Comparison of ENCODE assay signal across 9 cellular contexts in genomic region chr1:210294991-210295773, GRCh38. TPM values are rescaled to one million over a fixed set of nuclear protein-coding genes. Genes with fewer than 3 reads are reported as not detected.
A peak's percentile ranks its signal among the peaks of the same experiment; 100 is the strongest.
DNase-seq lines count a peak whose midpoint lies in the region; ATAC-seq and TF ChIP-seq lines count a peak whose summit lies in the region.
"Had no signal": no experiment of that assay in that cellular context is flagged by ENCODE, and none has a peak within 500 bp of the region (broad histone marks: within the 10 kb centered on the region; RNA-seq: fewer than 3 reads in every experiment).

No MANE protein-coding gene starts in this region.

- H3K4me3 ChIP-seq in BJ (ENCODE audit: low read depth, low read length) (no peak overlapping the region), ectodermal cell (ENCODE audit: insufficient read depth, low read depth, low read length) (no peak overlapping the region)

- peaks cover 51% of the 10 kb centered on the region for H3K4me1 ChIP-seq in ectodermal cell (ENCODE audit: control insufficient read depth, insufficient read depth, low read length)

- peak; percentile 59 for DNase-seq in BJ (ENCODE audit: low read depth)
- DNase-seq in NCI-H187 (lab: John Stamatoyannopoulos, UW), result peak; percentile 10 to 55
- DNase-seq in mucosa of gallbladder (ENCODE audit: low spot score), result peak; percentile 14
- no peak for DNase-seq in T-helper 2 cell
- DNase-seq in NCI-H1694 treated with DMSO at 0.1 percent for 48 hours (lab: John Stamatoyannopoulos, UW), result no peak
- DNase-seq: naive B cell had no signal

- 61 to 62% methylated on average over 10 of the region's 10 CpGs for WGBS in ectodermal cell, 2 experiments

- CTCF ChIA-PET in BJ (lab: Yijun Ruan, JAX), result interaction anchor here (1.2 to 1.9 kb wide), 4 partner anchors 15 to 58 kb away, joined by 3 to 9 read pairs (median 7); no protein-coding TSS in a partner anchor

- POLR2A ChIA-PET in BJ (lab: Charles Lee), result interaction anchor here (0.5 to 1.0 kb wide), 4 partner anchors 28 to 81 kb away, joined by 4 to 8 read pairs (median 4); no protein-coding TSS in a partner anchor

- no peak for TF ChIP-seq CTCF in BJ (IDR thresholded peaks at IDR 0.05; ENCODE audit: insufficient read depth, low read depth, low read length)

- ATAC-seq in HG03571 (IDR thresholded peaks at IDR 0.05; ENCODE audit: unreplicated experiment) (no peak), HG02938 (IDR thresholded peaks at IDR 0.05; ENCODE audit: unreplicated experiment) (no peak)

- H3K27ac ChIP-seq in ectodermal cell (ENCODE audit: insufficient read depth, low read depth, low read length, poor library complexity, severe bottlenecking), result peak overlapping the region; percentile 22

- H3K27me3 ChIP-seq in BJ (ENCODE audit: control insufficient read depth, insufficient read depth, low read length), result no peaks in the 10 kb centered on the region
- peaks cover 29% of the 10 kb centered on the region for H3K27me3 ChIP-seq in ectodermal cell (ENCODE audit: control insufficient read depth, insufficient read depth, low read length, poor library complexity, severe bottlenecking)

- H3K36me3 ChIP-seq in BJ (ENCODE audit: control insufficient read depth, insufficient read depth, low read length) (no peaks in the 10 kb centered on the region), ectodermal cell (ENCODE audit: control insufficient read depth, insufficient read depth, low read length) (no peaks in the 10 kb centered on the region)

- H3K9me3 ChIP-seq in ectodermal cell (ENCODE audit: control insufficient read depth, low read length), result no peaks in the 10 kb centered on the region

RNA-seq across cellular contexts. Expression of gene HHAT, which starts 33.5 kb away (rescaled TPM):
- polyA plus RNA-seq in BJ (2011; rRNA removed), result 6.6 and 7.2 TPM in 2 replicates
- polyA minus RNA-seq in BJ (2011; rRNA and poly(A)+ RNA removed), result 9.8 and 10.7 TPM in 2 replicates
- 7.5 TPM for polyA plus RNA-seq in ectodermal cell (2013, experiment 1 of 4)
- polyA plus RNA-seq in ectodermal cell (2013, experiment 2 of 4), result 8.4 TPM
- 5.4 TPM for polyA plus RNA-seq in ectodermal cell (2013, experiment 3 of 4)
- polyA plus RNA-seq in ectodermal cell (2013, experiment 4 of 4), result 5.4 TPM
- 14.4 TPM for total RNA-seq in mucosa of gallbladder

Comparison
In these comparisons a context has a peak if more than half of its experiments do, and no peak if none do; other contexts are left out.
1. DNase-seq: peak in BJ (single experiment), NCI-H187 (2 of 2) and mucosa of gallbladder (single experiment); none in T-helper 2 cell (0 of 5) and NCI-H1694 treated with DMSO at 0.1 percent for 48 hours (single experiment).